ENCODE assay signal across 17 cellular contexts in genomic region chr9:135152608-135153337, GRCh38.
DNase-seq lines count a peak whose midpoint lies in the region; ATAC-seq and TF ChIP-seq lines count a peak whose summit lies in the region.
"Had no signal": no experiment of that assay in that cellular context is flagged by ENCODE, and none has a peak within 500 bp of the region (broad histone marks: within the 10 kb centered on the region; RNA-seq: fewer than 3 reads in every experiment).

No MANE protein-coding gene starts in this region.

- TF ChIP-seq CTCF in Caco-2 (IDR thresholded peaks at IDR 0.05; ENCODE audit: insufficient read depth in 1 of 2, low read depth in 1 of 2, low read length in 1 of 2, severe bottlenecking in 1 of 2, unreplicated experiment in 1 of 2), result no peak
- no peak for TF ChIP-seq CTCF in left lung (IDR thresholded peaks at IDR 0.05)

- no peak overlapping the region for H3K4me3 ChIP-seq in Caco-2 (ENCODE audit: low read depth, low read length)
- no peak overlapping the region for H3K4me3 ChIP-seq in H7 (ENCODE audit: insufficient read depth, low read depth, low read length)
- no peak overlapping the region for H3K4me3 ChIP-seq in left lung
- H3K4me3 ChIP-seq: GM12878, right lobe of liver had no signal

- no peaks in the 10 kb centered on the region for H3K4me1 Mint-ChIP-seq in Caco-2 (ENCODE audit: low read depth, unreplicated experiment)
- H3K4me1 Mint-ChIP-seq: activated naive CD8-positive, alpha-beta T cell treated with anti-CD3 and anti-CD28 coated beads for 36 hours; CD4-positive, CD25-positive, alpha-beta regulatory T cell had no signal

- no peak overlapping the region for H3K27ac ChIP-seq in left lung
- H3K27ac ChIP-seq: right lobe of liver had no signal

- POLR2A ChIA-PET in Caco-2 (lab: Charles Lee), result no interaction called here

- no peak overlapping the region for H3K27ac Mint-ChIP-seq in Caco-2 (ENCODE audit: unreplicated experiment)
- H3K27ac Mint-ChIP-seq: activated naive CD8-positive, alpha-beta T cell treated with anti-CD3 and anti-CD28 coated beads for 36 hours; activated T-cell treated with anti-CD3 and anti-CD28 coated beads, Interleukin-2, amount 50 U/mL, for 24 hours; CD4-positive, CD25-positive, alpha-beta regulatory T cell had no signal

- DNase-seq in Caco-2, result peak; percentile 12 to 53
- peak; percentile 91 for DNase-seq in H7
- peak; percentile 58 for DNase-seq in SK-N-DZ (ENCODE audit: low spot score)
- peak in 1 of 2 donors; percentile 50 for DNase-seq in left lung
- DNase-seq: activated naive CD8-positive, alpha-beta T cell treated with anti-CD3 and anti-CD28 coated beads for 36 hours; activated T-cell treated with anti-CD3 and anti-CD28 coated beads, Interleukin-2, amount 50 U/mL, for 24 hours; CD4-positive, CD25-positive, alpha-beta regulatory T cell; midbrain; NCI-H1436; NCI-H510A; occipital lobe; right lobe of liver; T-helper 9 cell had no signal

- 0 out of 2 replicates have a peak, but pooled peaks cover 6% of the 10 kb centered on the region for H3K4me1 ChIP-seq in Caco-2
- H3K4me1 ChIP-seq in left lung, result no peaks in the 10 kb centered on the region
- H3K4me1 ChIP-seq: right lobe of liver had no signal

- ATAC-seq in left lung, result peak; percentile 44
- no peak for ATAC-seq in GM21619 (IDR thresholded peaks at IDR 0.05; ENCODE audit: unreplicated experiment)
- ATAC-seq in GM18909 (IDR thresholded peaks at IDR 0.05; ENCODE audit: poor library complexity, unreplicated experiment), result no peak
- ATAC-seq in HG03135 (IDR thresholded peaks at IDR 0.05; ENCODE audit: unreplicated experiment), result no peak
- ATAC-seq: GM12878 had no signal

- H3K36me3 Mint-ChIP-seq in Caco-2 (ENCODE audit: insufficient read depth, unreplicated experiment), result no peaks in the 10 kb centered on the region
- H3K36me3 Mint-ChIP-seq: activated naive CD8-positive, alpha-beta T cell treated with anti-CD3 and anti-CD28 coated beads for 36 hours; CD4-positive, CD25-positive, alpha-beta regulatory T cell had no signal

- H3K27me3 ChIP-seq in Caco-2 (replicated peaks; ENCODE audit: control insufficient read depth, insufficient read depth, low read length), result no peaks in the 10 kb centered on the region; the same call in 1 of the 2 replicates
- H3K27me3 ChIP-seq in H7 (ENCODE audit: control insufficient read depth, insufficient read depth, low read length), result no peaks in the 10 kb centered on the region; the same call in 1 of the 2 replicates
- H3K27me3 ChIP-seq in left lung, result peaks cover 0 to 51% of the 10 kb centered on the region in 2 donors
- H3K27me3 ChIP-seq: right lobe of liver had no signal

- no peaks in the 10 kb centered on the region for H3K9me3 ChIP-seq in Caco-2
- H3K9me3 ChIP-seq in left lung, result peaks cover 0 to 2% of the 10 kb centered on the region in 2 donors
- H3K9me3 ChIP-seq: right lobe of liver had no signal

- CTCF ChIA-PET in Caco-2 (lab: Charles Lee), result no interaction called here

- H3K36me3 ChIP-seq in Caco-2 (ENCODE audit: control insufficient read depth, insufficient read depth, low read length), result no peaks in the 10 kb centered on the region
- no peaks in the 10 kb centered on the region for H3K36me3 ChIP-seq in H7 (replicated peaks; ENCODE audit: control insufficient read depth, insufficient read depth, low read length)
- no peaks in the 10 kb centered on the region for H3K36me3 ChIP-seq in left lung
- H3K36me3 ChIP-seq: right lobe of liver had no signal

- intact Hi-C loops in Caco-2 (cut with micrococcal nuclease; ENCODE audit: unreplicated experiment), result no loop called here
- intact Hi-C loops in left lung (cut with DNase I), result no loop called here

- H3K9me3 Mint-ChIP-seq in Caco-2 (ENCODE audit: unreplicated experiment), result peaks cover 12% of the 10 kb centered on the region

- peaks cover 9% of the 10 kb centered on the region for H3K27me3 Mint-ChIP-seq in Caco-2 (ENCODE audit: insufficient read depth, unreplicated experiment)

- no TSS peak for BruUV-seq in Caco-2 (replicated peaks; lab: Mats Ljungman, UMichigan)

- H3K4me3 Mint-ChIP-seq in Caco-2 (ENCODE audit: unreplicated experiment), result no peak overlapping the region
- H3K4me3 Mint-ChIP-seq: activated naive CD8-positive, alpha-beta T cell treated with anti-CD3 and anti-CD28 coated beads for 36 hours; activated T-cell treated with anti-CD3 and anti-CD28 coated beads, Interleukin-2, amount 50 U/mL, for 24 hours; CD4-positive, CD25-positive, alpha-beta regulatory T cell had no signal
